Comparison of ENCODE assay signal across 17 cellular contexts in genomic region chr7:106059556-106059955, GRCh38. TPM values are rescaled to one million over a fixed set of nuclear protein-coding genes. Genes with fewer than 3 reads are reported as not detected.
A peak's percentile ranks its signal among the peaks of the same experiment; 100 is the strongest.
DNase-seq lines count a peak whose midpoint lies in the region; ATAC-seq and TF ChIP-seq lines count a peak whose summit lies in the region.
"Had no signal": no experiment of that assay in that cellular context is flagged by ENCODE, and none has a peak within 500 bp of the region (broad histone marks: within the 10 kb centered on the region; RNA-seq: fewer than 3 reads in every experiment).

No MANE protein-coding gene starts in this region.

- DNase-seq in Kasumi-1 (lab: John Stamatoyannopoulos, UW) = peak; percentile 63 to 82
- DNase-seq in SKM-1 treated with dmso at 0.1 percent for 144 hours (lab: John Stamatoyannopoulos, UW; ENCODE audit: unreplicated experiment) = peak; percentile 70
- no peak for DNase-seq in epithelial cell of prostate (ENCODE audit: low read depth, low spot score)
- DNase-seq in stomach = peak; percentile 2
- DNase-seq in cerebellar nuclear complex (lab: John Stamatoyannopoulos, UW) = no peak
- no peak for DNase-seq in osteoblast (ENCODE audit: insufficient read length, low spot score, missing footprints)
- DNase-seq: DMS79 treated with DMSO at 0.1 percent for 48 hours, kidney glomerular epithelial cell, NCI-H187 treated with DMSO at 0.1 percent for 48 hours, NCI-H524, T-helper 2 cell had no signal

- H3K4me2 ChIP-seq in osteoblast (ENCODE audit: insufficient read depth, low read length) = no peak overlapping the region
- H3K4me2 ChIP-seq: KMS-11 had no signal

- H3K36me3 ChIP-seq in stomach = no peaks in the 10 kb centered on the region
- H3K36me3 ChIP-seq in osteoblast (ENCODE audit: insufficient read depth, low read length) = no peaks in the 10 kb centered on the region
- H3K36me3 ChIP-seq: adrenal gland, esophagus muscularis mucosa had no signal

- H3K9me3 ChIP-seq in stomach = no peaks in the 10 kb centered on the region
- no peaks in the 10 kb centered on the region for H3K9me3 ChIP-seq in osteoblast (ENCODE audit: low read depth, low read length)
- H3K9me3 ChIP-seq: adrenal gland, esophagus muscularis mucosa had no signal

- no peaks in the 10 kb centered on the region for H4K20me1 ChIP-seq in osteoblast (ENCODE audit: insufficient read depth, low read length)

- H3K27ac ChIP-seq in epithelial cell of prostate (peak overlapping the region; percentile 71), stomach (peak overlapping the region in 2 of 5 donors; percentile 1 to 56), osteoblast (ENCODE audit: low read depth, low read length) (no peak overlapping the region)
- H3K27ac ChIP-seq: KMS-11 had no signal

- TF ChIP-seq POLR2A in stomach (IDR thresholded peaks at IDR 0.05) = no peak

- no peak for TF ChIP-seq EP300 in stomach (IDR thresholded peaks at IDR 0.05)

- ATAC-seq in esophagus mucosa (no peak), HG03571 (IDR thresholded peaks at IDR 0.05; ENCODE audit: unreplicated experiment) (no peak)

- no peaks in the 10 kb centered on the region for H3K79me2 ChIP-seq in osteoblast (ENCODE audit: insufficient read depth, low read length)
- H3K79me2 ChIP-seq: parathyroid adenoma had no signal

- peaks cover 37 to 54% (median 47%) of the 10 kb centered on the region in 4 donors for H3K4me1 ChIP-seq in stomach
- H3K4me1 ChIP-seq in osteoblast (ENCODE audit: insufficient read depth, low read length) = peaks cover 5% of the 10 kb centered on the region

- H3K4me3 ChIP-seq in stomach (no peak overlapping the region), osteoblast (ENCODE audit: insufficient read depth, low read length) (no peak overlapping the region)
- H3K4me3 ChIP-seq: adrenal gland, esophagus muscularis mucosa had no signal

- 83 to 94% (median 88%) methylated on average over 2 of the region's 2 CpGs for WGBS in stomach, 5 donors

- H3K27me3 ChIP-seq in stomach (no peaks in the 10 kb centered on the region), osteoblast (ENCODE audit: insufficient read depth, low read length) (peaks cover 4% of the 10 kb centered on the region)
- H3K27me3 ChIP-seq: adrenal gland, esophagus muscularis mucosa had no signal

- intact Hi-C loops in stomach (cut with DNase I; ENCODE audit: low total_unique reads) = loop anchor here (5.0 kb wide), 1 partner anchor 93 kb away; no protein-coding TSS in a partner anchor

- TF ChIP-seq CTCF in stomach (IDR thresholded peaks at IDR 0.05) (no peak), osteoblast (IDR thresholded peaks at IDR 0.05; ENCODE audit: extremely low read depth, low read depth, low read length) (no peak)

- H2AFZ ChIP-seq in osteoblast (ENCODE audit: low read length) = no peak overlapping the region

RNA-seq across cellular contexts. Expression of gene SYPL1, which starts 52.6 kb away (rescaled TPM):
- total RNA-seq in stomach (100 to 1,000 TPM in 3 of 5 donors, 10 to 100 TPM in 1, 1 to 10 TPM in 1; 5.2 to 157 (median 103) TPM), esophagus mucosa (131 TPM), osteoblast (36.9 and 39.5 TPM in 2 replicates)
- 10 to 100 TPM; 42.2 to 80.0 (median 49.9) TPM for polyA plus RNA-seq in stomach

Comparison
In these comparisons a context has a peak if more than half of its experiments do, and no peak if none do; other contexts are left out.
1. DNase-seq: peak in Kasumi-1 (2 of 2), SKM-1 treated with dmso at 0.1 percent for 144 hours (single experiment) and stomach (single experiment); none in epithelial cell of prostate (single experiment), cerebellar nuclear complex (0 of 2) and osteoblast (single experiment).